In genomic region chr2:2134037-2134436, GRCh38 we compare ENCODE assay signal across 19 cellular contexts.
DNase-seq lines count a peak whose midpoint lies in the region; ATAC-seq and TF ChIP-seq lines count a peak whose summit lies in the region.
"Had no signal": no experiment of that assay in that cellular context is flagged by ENCODE, and none has a peak within 500 bp of the region (broad histone marks: within the 10 kb centered on the region; RNA-seq: fewer than 3 reads in every experiment).

No MANE protein-coding gene starts in this region.

- no TSS peak for BruUV-seq in Panc1 (replicated peaks; lab: Mats Ljungman, UMichigan)

- POLR2A ChIA-PET in Panc1 (lab: Charles Lee) = no interaction called here

- H3K9ac ChIP-seq in Karpas-422 (ENCODE audit: low read length) (no peak overlapping the region), endocrine pancreas (ENCODE audit: control insufficient read depth, insufficient read depth, low read length) (no peak overlapping the region)
- H3K9ac ChIP-seq: GM23248 had no signal

- no peaks in the 10 kb centered on the region for H3K9me2 ChIP-seq in Karpas-422 (replicated peaks; ENCODE audit: insufficient read depth, low read length)

- DNase-seq in NCI-H82 (lab: John Stamatoyannopoulos, UW) (peak; percentile 55), NCI-H82 treated with DMSO at 0.1 percent for 48 hours (lab: John Stamatoyannopoulos, UW; ENCODE audit: unreplicated experiment) (no peak), Karpas-422 (peak; percentile 44), Panc1 (ENCODE audit: low read depth, low spot score) (no peak), NCI-H526 (lab: John Stamatoyannopoulos, UW) (no peak), anterior cingulate cortex (lab: John Stamatoyannopoulos, UW) (no peak)
- no peak for DNase-seq in activated CD4-positive, alpha-beta T cell treated with anti-CD3 and anti-CD28 coated beads for 4 hours
- DNase-seq: ACHN, C1 segment of cervical spinal cord, GDM1, GM23248, MM.1S, NCI-H1092, NCI-H1436 treated with DMSO at 0.1 percent for 48 hours, NCI-H2171, SW 1271 had no signal

- CTCF ChIA-PET in Panc1 (lab: Charles Lee) = no interaction called here

- H3K27ac ChIP-seq in Karpas-422 (ENCODE audit: low read length) (no peak overlapping the region), Panc1 (ENCODE audit: low read length) (no peak overlapping the region)
- H3K27ac ChIP-seq: GM23248, SJSA1 had no signal

- intact Hi-C loops in Panc1 (cut with micrococcal nuclease; ENCODE audit: unreplicated experiment) = no loop called here

- in situ Hi-C loops in Panc1 (cut with HindIII; ENCODE audit: low pct_unique_long_range_greater_than_20kb, low sequenced_read_pairs) = no loop called here

- H3K4me2 ChIP-seq in Karpas-422 (ENCODE audit: low read depth, low read length, poor library complexity, severe bottlenecking) = no peak overlapping the region

- H3K4me1 ChIP-seq in Karpas-422 (ENCODE audit: low read length) (no peaks in the 10 kb centered on the region), Panc1 (ENCODE audit: control insufficient read depth, insufficient read depth, low read length) (no peaks in the 10 kb centered on the region), endocrine pancreas (ENCODE audit: control insufficient read depth, insufficient read depth, low read length) (no peaks in the 10 kb centered on the region)
- H3K4me1 ChIP-seq: SJSA1 had no signal

- H3K9me3 ChIP-seq in Karpas-422 (ENCODE audit: low read length) (no peaks in the 10 kb centered on the region), Panc1 (ENCODE audit: control insufficient read depth, insufficient read depth, low read depth, low read length) (no peaks in the 10 kb centered on the region), endocrine pancreas (ENCODE audit: control insufficient read depth, low read length) (no peaks in the 10 kb centered on the region)
- H3K9me3 ChIP-seq: SJSA1 had no signal

- H2AFZ ChIP-seq in Karpas-422 (ENCODE audit: low read length) = no peak overlapping the region
- H2AFZ ChIP-seq: GM23248 had no signal

- H3K79me2 ChIP-seq in Karpas-422 (ENCODE audit: low read length) = no peaks in the 10 kb centered on the region

- H3K27me3 ChIP-seq in Karpas-422 (ENCODE audit: low read length) (no peaks in the 10 kb centered on the region), Panc1 (ENCODE audit: control insufficient read depth, insufficient read depth, low read length) (peaks cover 11% of the 10 kb centered on the region; the same call in 1 of the 2 replicates), endocrine pancreas (ENCODE audit: control insufficient read depth, insufficient read depth, low read length) (no peaks in the 10 kb centered on the region)
- H3K27me3 ChIP-seq: SJSA1 had no signal

- H4K20me1 ChIP-seq in Karpas-422 (ENCODE audit: insufficient read depth, low read depth, low read length) = no peaks in the 10 kb centered on the region

- no peak for ATAC-seq in Panc1
- ATAC-seq: HCT116 had no signal

- peak; percentile 14; the same call in 1 of the 2 replicates for TF ChIP-seq CTCF in Panc1 (IDR thresholded peaks at IDR 0.05)

- no peak overlapping the region for H3K4me3 ChIP-seq in Karpas-422 (ENCODE audit: low read length)
- H3K4me3 ChIP-seq in Panc1 (ENCODE audit: low read depth in 2 of 2, low read length in 2 of 2) = no peak overlapping the region
- H3K4me3 ChIP-seq in endocrine pancreas (ENCODE audit: control insufficient read depth, insufficient read depth, low read length) = peak overlapping the region; percentile 7
- H3K4me3 ChIP-seq: GM23248, SJSA1 had no signal

- H3K36me3 ChIP-seq in Karpas-422 (ENCODE audit: insufficient read depth, low read length) (no peaks in the 10 kb centered on the region), Panc1 (ENCODE audit: control insufficient read depth, insufficient read depth, low read length) (no peaks in the 10 kb centered on the region), endocrine pancreas (ENCODE audit: control insufficient read depth, insufficient read depth, low read length) (no peaks in the 10 kb centered on the region)
- H3K36me3 ChIP-seq: SJSA1 had no signal

Comparison
In these comparisons a context has a peak if more than half of its experiments do, and no peak if none do; other contexts are left out.
1. DNase-seq: peak in NCI-H82 (single experiment) and Karpas-422 (single experiment); none in NCI-H82 treated with DMSO at 0.1 percent for 48 hours (single experiment), Panc1 (single experiment), NCI-H526 (0 of 2), activated CD4-positive, alpha-beta T cell treated with anti-CD3 and anti-CD28 coated beads for 4 hours (0 of 2) and anterior cingulate cortex (0 of 58).